Comparison of ENCODE assay signal across 9 cellular contexts in genomic region chrX:154658187-154658586, GRCh38. TPM values are rescaled to one million over a fixed set of nuclear protein-coding genes. Genes with fewer than 3 reads are reported as not detected.
"Had no signal": no experiment of that assay in that cellular context is flagged by ENCODE, and none has a peak within 500 bp of the region (broad histone marks: within the 10 kb centered on the region; RNA-seq: fewer than 3 reads in every experiment).

No MANE protein-coding gene starts in this region.

- FAIRE-seq: HTR-8/SVneo, K562 had no signal

- H3K4me3 ChIP-seq: GM23248, K562 had no signal

- H3K4me3 Mint-ChIP-seq: H9 had no signal

- H3K4me1 Mint-ChIP-seq: H9 had no signal

- H3K27ac Mint-ChIP-seq: H9 had no signal

- H3K27ac ChIP-seq: GM23248 had no signal

- ATAC-seq: K562 had no signal

- H3K9ac ChIP-seq: GM23248 had no signal

- DNase-seq: GM23248, GOT3, H9, HCEC 1CT, IMR-90 had no signal

RNA-seq across cellular contexts. Expression of gene CTAG2, which starts 4.8 kb away (rescaled TPM):
- total RNA-seq: GM23248, H4, H9, HT-29 had no signal
- polyA plus RNA-seq: GM23248 had no signal

RNA-seq across cellular contexts. Expression of gene CTAG1B, which starts 39.1 kb away (rescaled TPM):
- total RNA-seq: GM23248, H4, H9, HT-29, IMR-90, K562 had no signal
- polyA plus RNA-seq: GM23248, IMR-90, K562 had no signal
